20 cellular contexts compared by ENCODE assay signal in genomic region chr4:58849026-58849425, GRCh38.
"Had no signal": no experiment of that assay in that cellular context is flagged by ENCODE, and none has a peak within 500 bp of the region (broad histone marks: within the 10 kb centered on the region; RNA-seq: fewer than 3 reads in every experiment).

No MANE protein-coding gene starts in this region.

- H3K9me3 ChIP-seq: esophagus squamous epithelium, gastroesophageal sphincter, lower lobe of right lung, stomach, thoracic aorta, transverse colon had no signal

- H3K4me1 ChIP-seq: esophagus squamous epithelium, gastroesophageal sphincter, left ventricle myocardium inferior, lower lobe of right lung, sigmoid colon, stomach, transverse colon had no signal

- H3K36me3 ChIP-seq: esophagus squamous epithelium, gastroesophageal sphincter, left ventricle myocardium inferior, lower lobe of right lung, sigmoid colon, stomach, thoracic aorta, transverse colon had no signal

- DNase-seq: effector memory CD4-positive, alpha-beta T cell; esophagus squamous epithelium; foreskin fibroblast; glutamatergic neuron; kidney; left cardiac atrium; left ventricle myocardium inferior; lower lobe of right lung; natural killer cell; posterior cingulate gyrus; sigmoid colon; stimulated activated naive CD4-positive, alpha-beta T cell; stomach; substantia nigra; transverse colon had no signal

- H3K27ac ChIP-seq: epithelial cell of prostate, esophagus squamous epithelium, gastroesophageal sphincter, left ventricle myocardium inferior, lower lobe of right lung, sigmoid colon, skin epidermis, stomach, thoracic aorta, transverse colon had no signal

- H3K4me3 ChIP-seq: esophagus squamous epithelium, gastroesophageal sphincter, left ventricle myocardium inferior, lower lobe of right lung, sigmoid colon, skin epidermis, stomach, thoracic aorta, transverse colon had no signal

- H3K27me3 ChIP-seq: esophagus squamous epithelium, gastroesophageal sphincter, sigmoid colon, stomach, transverse colon had no signal

- ATAC-seq: gastroesophageal sphincter, left cardiac atrium, lower lobe of right lung, natural killer cell had no signal

- FAIRE-seq: endometrium, kidney had no signal
